1 cellular context compared by ENCODE assay signal in the genomic region with DNA sequence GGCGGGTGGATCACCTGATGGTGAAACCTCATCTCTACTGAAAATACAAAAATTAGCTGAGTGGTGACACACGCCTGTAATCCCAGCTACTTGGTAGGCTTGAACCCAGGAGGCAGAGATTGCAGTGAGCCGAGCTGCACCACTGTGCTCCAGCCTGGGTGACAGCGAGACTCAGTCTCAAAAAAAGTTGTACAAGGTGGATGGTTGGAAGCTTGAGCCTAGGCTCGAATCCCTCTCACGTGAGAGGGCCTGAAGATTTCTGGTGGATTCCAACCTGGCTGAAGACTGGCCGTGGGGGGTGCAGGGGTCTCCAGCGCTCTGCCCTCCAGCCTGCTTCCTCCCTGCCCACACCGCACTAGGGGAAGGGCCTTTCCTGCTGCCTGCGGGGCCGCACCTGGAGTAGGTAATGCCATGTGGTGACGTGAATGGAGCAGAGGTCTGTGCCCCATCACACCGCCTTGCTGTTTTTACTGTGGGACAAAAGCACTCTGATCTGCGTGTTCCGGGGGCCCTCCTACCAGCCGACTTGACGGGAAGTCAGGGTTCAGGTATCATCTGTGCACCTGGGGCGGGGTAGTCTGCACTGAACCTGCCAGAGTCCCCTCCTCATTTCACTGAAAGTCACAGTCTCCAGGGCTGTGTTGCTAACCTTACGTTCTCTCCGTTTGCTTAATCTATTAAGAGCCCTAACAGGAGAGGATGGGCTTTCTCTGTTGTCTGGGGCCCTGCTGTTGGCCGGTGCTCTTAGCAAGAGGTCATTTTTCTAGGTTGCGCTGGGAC.
TF ChIP-seq lines count a peak whose summit lies in the region.

No MANE protein-coding gene starts in this region.

TF ChIP-seq in HepG2, 621 proteins besides CTCF, POLR2A, EP300 and RAD21 (continued from another document and continues in another):
- TF ChIP-seq, protein P1, sequence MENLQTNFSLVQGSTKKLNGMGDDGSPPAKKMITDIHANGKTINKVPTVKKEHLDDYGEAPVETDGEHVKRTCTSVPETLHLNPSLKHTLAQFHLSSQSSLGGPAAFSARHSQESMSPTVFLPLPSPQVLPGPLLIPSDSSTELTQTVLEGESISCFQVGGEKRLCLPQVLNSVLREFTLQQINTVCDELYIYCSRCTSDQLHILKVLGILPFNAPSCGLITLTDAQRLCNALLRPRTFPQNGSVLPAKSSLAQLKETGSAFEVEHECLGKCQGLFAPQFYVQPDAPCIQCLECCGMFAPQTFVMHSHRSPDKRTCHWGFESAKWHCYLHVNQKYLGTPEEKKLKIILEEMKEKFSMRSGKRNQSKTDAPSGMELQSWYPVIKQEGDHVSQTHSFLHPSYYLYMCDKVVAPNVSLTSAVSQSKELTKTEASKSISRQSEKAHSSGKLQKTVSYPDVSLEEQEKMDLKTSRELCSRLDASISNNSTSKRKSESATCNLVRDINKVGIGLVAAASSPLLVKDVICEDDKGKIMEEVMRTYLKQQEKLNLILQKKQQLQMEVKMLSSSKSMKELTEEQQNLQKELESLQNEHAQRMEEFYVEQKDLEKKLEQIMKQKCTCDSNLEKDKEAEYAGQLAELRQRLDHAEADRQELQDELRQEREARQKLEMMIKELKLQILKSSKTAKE (CRISPR knock-in tag; IDR thresholded peaks at IDR 0.05; ENCODE audit: borderline replicate concordance), result no peak
- TF ChIP-seq MED13 (CRISPR knock-in tag; IDR thresholded peaks at IDR 0.05) (no peak), RBM22 (optimal IDR thresholded peaks at IDR 0.05; ENCODE audit: low read length) (peak; percentile 98), ATF7-NPFF (CRISPR knock-in tag; IDR thresholded peaks at IDR 0.05; ENCODE audit: low read depth) (no peak), SAFB2 (CRISPR knock-in tag; IDR thresholded peaks at IDR 0.05; ENCODE audit: borderline replicate concordance, low read depth) (no peak), PRPF4 (IDR thresholded peaks at IDR 0.05; ENCODE audit: low read depth, low read length, poor library complexity, severe bottlenecking) (no peak), ZNF143 (CRISPR knock-in tag; IDR thresholded peaks at IDR 0.05) (no peak), NR1H2 (CRISPR knock-in tag; IDR thresholded peaks at IDR 0.05; ENCODE audit: borderline replicate concordance, low read depth) (0 out of 2 replicates have a peak, but pooled peaks have one; percentile 47), ZNF788 (CRISPR knock-in tag; IDR thresholded peaks at IDR 0.05; ENCODE audit: borderline replicate concordance) (0 out of 2 replicates have a peak, but pooled peaks have one; percentile 59), ZNF616 (CRISPR knock-in tag; IDR thresholded peaks at IDR 0.05; ENCODE audit: low read depth) (no peak), DPF2 (CRISPR knock-in tag; IDR thresholded peaks at IDR 0.05; ENCODE audit: borderline replicate concordance, low read depth) (peak; percentile 14; the same call in 1 of the 2 replicates), ZNF713 (CRISPR knock-in tag; IDR thresholded peaks at IDR 0.05) (no peak), ZFP37 (CRISPR knock-in tag; IDR thresholded peaks at IDR 0.05; ENCODE audit: borderline replicate concordance) (no peak), ZNF879 (CRISPR knock-in tag; IDR thresholded peaks at IDR 0.05) (no peak), ZNF256 (CRISPR knock-in tag; conservative IDR thresholded peaks at IDR 0.05) (no peak), ZNF703 (CRISPR knock-in tag; IDR thresholded peaks at IDR 0.05; ENCODE audit: borderline replicate concordance) (no peak), ZNF607 (CRISPR knock-in tag; IDR thresholded peaks at IDR 0.05; ENCODE audit: borderline replicate concordance) (no peak), NFE2L2 (IDR thresholded peaks at IDR 0.05; ENCODE audit: low read length) (no peak), CENPT (CRISPR knock-in tag; IDR thresholded peaks at IDR 0.05; ENCODE audit: low read depth) (no peak), RXRB (CRISPR knock-in tag; IDR thresholded peaks at IDR 0.05; ENCODE audit: borderline replicate concordance) (no peak), ZFP36L2 (CRISPR knock-in tag; IDR thresholded peaks at IDR 0.05) (no peak), HOXA5 (CRISPR knock-in tag; IDR thresholded peaks at IDR 0.05) (no peak), ZNF382 (CRISPR knock-in tag; IDR thresholded peaks at IDR 0.05; ENCODE audit: borderline replicate concordance) (no peak), ZNF350 (CRISPR knock-in tag; IDR thresholded peaks at IDR 0.05; ENCODE audit: borderline replicate concordance, low read depth) (no peak), MBNL3 (CRISPR knock-in tag; conservative IDR thresholded peaks at IDR 0.05) (no peak), NONO (IDR thresholded peaks at IDR 0.05) (no peak), NONO (CRISPR knock-in tag; conservative IDR thresholded peaks at IDR 0.05) (0 out of 2 replicates have a peak, but pooled peaks have one; percentile 13), EED (CRISPR knock-in tag; IDR thresholded peaks at IDR 0.05) (no peak), ZNF136 (CRISPR knock-in tag; IDR thresholded peaks at IDR 0.05; ENCODE audit: low read depth) (peak; percentile 80), HNRNPUL1 (IDR thresholded peaks at IDR 0.05; ENCODE audit: low read depth, low read length) (no peak), ZNF264 (CRISPR knock-in tag; IDR thresholded peaks at IDR 0.05) (0 out of 2 replicates have a peak, but pooled peaks have one; percentile 26), RORA (CRISPR knock-in tag; IDR thresholded peaks at IDR 0.05) (no peak), ATF1 (CRISPR knock-in tag; IDR thresholded peaks at IDR 0.05) (no peak), ETV6 (CRISPR knock-in tag; conservative IDR thresholded peaks at IDR 0.05) (no peak), NRL (CRISPR knock-in tag; IDR thresholded peaks at IDR 0.05; ENCODE audit: borderline replicate concordance) (no peak; the same call in 1 of the 2 replicates), ZNF737 (CRISPR knock-in tag; IDR thresholded peaks at IDR 0.05; ENCODE audit: borderline replicate concordance) (no peak), RARA (CRISPR knock-in tag; IDR thresholded peaks at IDR 0.05) (no peak), GABPA (IDR thresholded peaks at IDR 0.05; ENCODE audit: low read depth, low read length) (no peak), GABPA (CRISPR knock-in tag; IDR thresholded peaks at IDR 0.05; ENCODE audit: low read depth) (no peak)
- TF ChIP-seq, protein P2, sequence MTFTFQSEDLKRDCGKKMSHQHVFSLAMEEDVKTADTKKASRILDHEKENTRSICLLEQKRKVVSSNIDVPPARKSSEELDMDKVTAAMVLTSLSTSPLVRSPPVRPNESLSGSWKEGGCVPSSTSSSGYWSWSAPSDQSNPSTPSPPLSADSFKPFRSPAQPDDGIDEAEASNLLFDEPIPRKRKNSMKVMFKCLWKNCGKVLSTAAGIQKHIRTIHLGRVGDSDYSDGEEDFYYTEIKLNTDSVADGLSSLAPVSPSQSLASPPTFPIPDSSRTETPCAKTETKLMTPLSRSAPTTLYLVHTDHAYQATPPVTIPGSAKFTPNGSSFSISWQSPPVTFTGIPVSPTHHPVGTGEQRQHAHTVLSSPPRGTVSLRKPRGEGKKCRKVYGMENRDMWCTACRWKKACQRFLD (CRISPR knock-in tag; IDR thresholded peaks at IDR 0.05; ENCODE audit: borderline replicate concordance), result no peak
- TF ChIP-seq, protein P3, sequence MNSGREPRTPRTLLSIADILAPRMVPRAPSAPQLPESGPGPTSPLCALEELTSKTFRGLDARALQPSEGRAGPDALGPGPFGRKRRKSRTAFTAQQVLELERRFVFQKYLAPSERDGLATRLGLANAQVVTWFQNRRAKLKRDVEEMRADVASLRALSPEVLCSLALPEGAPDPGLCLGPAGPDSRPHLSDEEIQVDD (CRISPR knock-in tag; IDR thresholded peaks at IDR 0.05; ENCODE audit: borderline replicate concordance), result no peak
- TF ChIP-seq, protein P4, sequence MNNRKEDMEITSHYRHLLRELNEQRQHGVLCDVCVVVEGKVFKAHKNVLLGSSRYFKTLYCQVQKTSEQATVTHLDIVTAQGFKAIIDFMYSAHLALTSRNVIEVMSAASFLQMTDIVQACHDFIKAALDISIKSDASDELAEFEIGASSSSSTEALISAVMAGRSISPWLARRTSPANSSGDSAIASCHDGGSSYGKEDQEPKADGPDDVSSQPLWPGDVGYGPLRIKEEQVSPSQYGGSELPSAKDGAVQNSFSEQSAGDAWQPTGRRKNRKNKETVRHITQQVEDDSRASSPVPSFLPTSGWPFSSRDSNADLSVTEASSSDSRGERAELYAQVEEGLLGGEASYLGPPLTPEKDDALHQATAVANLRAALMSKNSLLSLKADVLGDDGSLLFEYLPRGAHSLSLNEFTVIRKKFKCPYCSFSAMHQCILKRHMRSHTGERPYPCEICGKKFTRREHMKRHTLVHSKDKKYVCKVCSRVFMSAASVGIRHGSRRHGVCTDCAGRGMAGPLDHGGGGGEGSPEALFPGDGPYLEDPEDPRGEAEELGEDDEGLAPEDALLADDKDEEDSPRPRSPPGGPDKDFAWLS (CRISPR knock-in tag; IDR thresholded peaks at IDR 0.05; ENCODE audit: borderline replicate concordance), result 0 out of 2 replicates have a peak, but pooled peaks have one; percentile 13
- TF ChIP-seq, protein P5, sequence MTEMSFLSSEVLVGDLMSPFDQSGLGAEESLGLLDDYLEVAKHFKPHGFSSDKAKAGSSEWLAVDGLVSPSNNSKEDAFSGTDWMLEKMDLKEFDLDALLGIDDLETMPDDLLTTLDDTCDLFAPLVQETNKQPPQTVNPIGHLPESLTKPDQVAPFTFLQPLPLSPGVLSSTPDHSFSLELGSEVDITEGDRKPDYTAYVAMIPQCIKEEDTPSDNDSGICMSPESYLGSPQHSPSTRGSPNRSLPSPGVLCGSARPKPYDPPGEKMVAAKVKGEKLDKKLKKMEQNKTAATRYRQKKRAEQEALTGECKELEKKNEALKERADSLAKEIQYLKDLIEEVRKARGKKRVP (CRISPR knock-in tag; IDR thresholded peaks at IDR 0.05), result peak in 1 of 2 experiments; percentile 25; a peak in 1 of 4 replicates
- TF ChIP-seq, protein P6, sequence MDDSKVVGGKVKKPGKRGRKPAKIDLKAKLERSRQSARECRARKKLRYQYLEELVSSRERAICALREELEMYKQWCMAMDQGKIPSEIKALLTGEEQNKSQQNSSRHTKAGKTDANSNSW (CRISPR knock-in tag; IDR thresholded peaks at IDR 0.05; ENCODE audit: borderline replicate concordance), result no peak
- TF ChIP-seq, protein P7, sequence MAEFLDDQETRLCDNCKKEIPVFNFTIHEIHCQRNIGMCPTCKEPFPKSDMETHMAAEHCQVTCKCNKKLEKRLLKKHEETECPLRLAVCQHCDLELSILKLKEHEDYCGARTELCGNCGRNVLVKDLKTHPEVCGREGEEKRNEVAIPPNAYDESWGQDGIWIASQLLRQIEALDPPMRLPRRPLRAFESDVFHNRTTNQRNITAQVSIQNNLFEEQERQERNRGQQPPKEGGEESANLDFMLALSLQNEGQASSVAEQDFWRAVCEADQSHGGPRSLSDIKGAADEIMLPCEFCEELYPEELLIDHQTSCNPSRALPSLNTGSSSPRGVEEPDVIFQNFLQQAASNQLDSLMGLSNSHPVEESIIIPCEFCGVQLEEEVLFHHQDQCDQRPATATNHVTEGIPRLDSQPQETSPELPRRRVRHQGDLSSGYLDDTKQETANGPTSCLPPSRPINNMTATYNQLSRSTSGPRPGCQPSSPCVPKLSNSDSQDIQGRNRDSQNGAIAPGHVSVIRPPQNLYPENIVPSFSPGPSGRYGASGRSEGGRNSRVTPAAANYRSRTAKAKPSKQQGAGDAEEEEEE (CRISPR knock-in tag; IDR thresholded peaks at IDR 0.05; ENCODE audit: borderline replicate concordance), result no peak
- TF ChIP-seq, protein P8, sequence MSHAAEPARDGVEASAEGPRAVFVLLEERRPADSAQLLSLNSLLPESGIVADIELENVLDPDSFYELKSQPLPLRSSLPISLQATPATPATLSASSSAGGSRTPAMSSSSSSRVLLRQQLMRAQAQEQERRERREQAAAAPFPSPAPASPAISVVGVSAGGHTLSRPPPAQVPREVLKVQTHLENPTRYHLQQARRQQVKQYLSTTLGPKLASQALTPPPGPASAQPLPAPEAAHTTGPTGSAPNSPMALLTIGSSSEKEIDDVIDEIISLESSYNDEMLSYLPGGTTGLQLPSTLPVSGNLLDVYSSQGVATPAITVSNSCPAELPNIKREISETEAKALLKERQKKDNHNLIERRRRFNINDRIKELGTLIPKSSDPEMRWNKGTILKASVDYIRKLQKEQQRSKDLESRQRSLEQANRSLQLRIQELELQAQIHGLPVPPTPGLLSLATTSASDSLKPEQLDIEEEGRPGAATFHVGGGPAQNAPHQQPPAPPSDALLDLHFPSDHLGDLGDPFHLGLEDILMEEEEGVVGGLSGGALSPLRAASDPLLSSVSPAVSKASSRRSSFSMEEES (CRISPR knock-in tag; IDR thresholded peaks at IDR 0.05), result no peak
- TF ChIP-seq, protein P9, sequence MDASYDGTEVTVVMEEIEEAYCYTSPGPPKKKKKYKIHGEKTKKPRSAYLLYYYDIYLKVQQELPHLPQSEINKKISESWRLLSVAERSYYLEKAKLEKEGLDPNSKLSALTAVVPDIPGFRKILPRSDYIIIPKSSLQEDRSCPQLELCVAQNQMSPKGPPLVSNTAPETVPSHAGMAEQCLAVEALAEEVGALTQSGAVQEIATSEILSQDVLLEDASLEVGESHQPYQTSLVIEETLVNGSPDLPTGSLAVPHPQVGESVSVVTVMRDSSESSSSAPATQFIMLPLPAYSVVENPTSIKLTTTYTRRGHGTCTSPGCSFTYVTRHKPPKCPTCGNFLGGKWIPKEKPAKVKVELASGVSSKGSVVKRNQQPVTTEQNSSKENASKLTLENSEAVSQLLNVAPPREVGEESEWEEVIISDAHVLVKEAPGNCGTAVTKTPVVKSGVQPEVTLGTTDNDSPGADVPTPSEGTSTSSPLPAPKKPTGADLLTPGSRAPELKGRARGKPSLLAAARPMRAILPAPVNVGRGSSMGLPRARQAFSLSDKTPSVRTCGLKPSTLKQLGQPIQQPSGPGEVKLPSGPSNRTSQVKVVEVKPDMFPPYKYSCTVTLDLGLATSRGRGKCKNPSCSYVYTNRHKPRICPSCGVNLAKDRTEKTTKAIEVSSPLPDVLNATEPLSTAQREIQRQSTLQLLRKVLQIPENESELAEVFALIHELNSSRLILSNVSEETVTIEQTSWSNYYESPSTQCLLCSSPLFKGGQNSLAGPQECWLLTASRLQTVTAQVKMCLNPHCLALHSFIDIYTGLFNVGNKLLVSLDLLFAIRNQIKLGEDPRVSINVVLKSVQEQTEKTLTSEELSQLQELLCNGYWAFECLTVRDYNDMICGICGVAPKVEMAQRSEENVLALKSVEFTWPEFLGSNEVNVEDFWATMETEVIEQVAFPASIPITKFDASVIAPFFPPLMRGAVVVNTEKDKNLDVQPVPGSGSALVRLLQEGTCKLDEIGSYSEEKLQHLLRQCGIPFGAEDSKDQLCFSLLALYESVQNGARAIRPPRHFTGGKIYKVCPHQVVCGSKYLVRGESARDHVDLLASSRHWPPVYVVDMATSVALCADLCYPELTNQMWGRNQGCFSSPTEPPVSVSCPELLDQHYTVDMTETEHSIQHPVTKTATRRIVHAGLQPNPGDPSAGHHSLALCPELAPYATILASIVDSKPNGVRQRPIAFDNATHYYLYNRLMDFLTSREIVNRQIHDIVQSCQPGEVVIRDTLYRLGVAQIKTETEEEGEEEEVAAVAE (CRISPR knock-in tag; IDR thresholded peaks at IDR 0.05; ENCODE audit: borderline replicate concordance), result no peak
- TF ChIP-seq, protein P10, sequence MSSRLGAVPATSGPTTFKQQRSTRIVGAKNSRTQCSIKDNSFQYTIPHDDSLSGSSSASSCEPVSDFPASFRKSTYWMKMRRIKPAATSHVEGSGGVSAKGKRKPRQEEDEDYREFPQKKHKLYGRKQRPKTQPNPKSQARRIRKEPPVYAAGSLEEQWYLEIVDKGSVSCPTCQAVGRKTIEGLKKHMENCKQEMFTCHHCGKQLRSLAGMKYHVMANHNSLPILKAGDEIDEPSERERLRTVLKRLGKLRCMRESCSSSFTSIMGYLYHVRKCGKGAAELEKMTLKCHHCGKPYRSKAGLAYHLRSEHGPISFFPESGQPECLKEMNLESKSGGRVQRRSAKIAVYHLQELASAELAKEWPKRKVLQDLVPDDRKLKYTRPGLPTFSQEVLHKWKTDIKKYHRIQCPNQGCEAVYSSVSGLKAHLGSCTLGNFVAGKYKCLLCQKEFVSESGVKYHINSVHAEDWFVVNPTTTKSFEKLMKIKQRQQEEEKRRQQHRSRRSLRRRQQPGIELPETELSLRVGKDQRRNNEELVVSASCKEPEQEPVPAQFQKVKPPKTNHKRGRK (CRISPR knock-in tag; IDR thresholded peaks at IDR 0.05), result no peak
